In genomic region chr14:24430143-24430681, GRCh38 we compare ENCODE assay signal across 1 cellular context.
A peak's percentile ranks its signal among the peaks of the same experiment; 100 is the strongest.
TF ChIP-seq lines count a peak whose summit lies in the region.

No MANE protein-coding gene starts in this region.

TF ChIP-seq in HepG2, 621 proteins besides CTCF, POLR2A, EP300 and RAD21 (continued from another document):
- TF ChIP-seq PRDM10 (CRISPR knock-in tag; IDR thresholded peaks at IDR 0.05; ENCODE audit: low read depth) (peak; percentile 6; the same call in 1 of the 2 replicates), KDM6A (CRISPR knock-in tag; IDR thresholded peaks at IDR 0.05; ENCODE audit: low read depth) (0 out of 2 replicates have a peak, but pooled peaks have one; percentile 32), ZNF468 (CRISPR knock-in tag; IDR thresholded peaks at IDR 0.05) (no peak), ZNF20 (CRISPR knock-in tag; IDR thresholded peaks at IDR 0.05) (peak; percentile 42; the same call in 1 of the 2 replicates), ZNF775 (CRISPR knock-in tag; IDR thresholded peaks at IDR 0.05; ENCODE audit: borderline replicate concordance) (no peak), ATF5 (CRISPR knock-in tag; IDR thresholded peaks at IDR 0.05; ENCODE audit: low read depth) (no peak), ZNF331 (CRISPR knock-in tag; IDR thresholded peaks at IDR 0.05) (0 out of 2 replicates have a peak, but pooled peaks have one; percentile 2), TRAFD1 (CRISPR knock-in tag; IDR thresholded peaks at IDR 0.05; ENCODE audit: borderline replicate concordance) (0 out of 2 replicates have a peak, but pooled peaks have one; percentile 72), BCLAF1 (IDR thresholded peaks at IDR 0.05) (no peak), ASH2L (IDR thresholded peaks at IDR 0.05; ENCODE audit: insufficient read length, low read depth, low read length) (peak; percentile 70), KDM5A (IDR thresholded peaks at IDR 0.05; ENCODE audit: borderline replicate concordance, low read length) (peak; percentile 58; the same call in 1 of the 2 replicates), ZNF281 (CRISPR knock-in tag; IDR thresholded peaks at IDR 0.05; ENCODE audit: borderline replicate concordance) (peak; percentile 89), NR2F1 (CRISPR knock-in tag; IDR thresholded peaks at IDR 0.05) (no peak), FOXO4 (CRISPR knock-in tag; conservative IDR thresholded peaks at IDR 0.05) (0 out of 2 replicates have a peak, but pooled peaks have one; percentile 97), YY1 (IDR thresholded peaks at IDR 0.05; ENCODE audit: insufficient read depth, insufficient replicate concordance, low read depth, low read length) (peak; percentile 36), ZNF792 (CRISPR knock-in tag; IDR thresholded peaks at IDR 0.05) (0 out of 2 replicates have a peak, but pooled peaks have one; percentile 18), NFE2 (CRISPR knock-in tag; IDR thresholded peaks at IDR 0.05) (no peak), SAP130 (CRISPR knock-in tag; IDR thresholded peaks at IDR 0.05; ENCODE audit: low read depth) (peak; percentile 29; the same call in 1 of the 2 replicates), KLF16 (CRISPR knock-in tag; IDR thresholded peaks at IDR 0.05) (no peak), ZNF138 (CRISPR knock-in tag; IDR thresholded peaks at IDR 0.05; ENCODE audit: low read depth) (no peak), ZNF678 (CRISPR knock-in tag; IDR thresholded peaks at IDR 0.05) (no peak), RCOR2 (CRISPR knock-in tag; IDR thresholded peaks at IDR 0.05) (no peak; the same call in 1 of the 2 replicates), ZNF589 (CRISPR knock-in tag; conservative IDR thresholded peaks at IDR 0.05) (0 out of 2 replicates have a peak, but pooled peaks have one; percentile 8), HNRNPH1 (optimal IDR thresholded peaks at IDR 0.05; ENCODE audit: low read depth, low read length) (no peak), SNAI1 (CRISPR knock-in tag; IDR thresholded peaks at IDR 0.05; ENCODE audit: borderline replicate concordance) (peak; percentile 34; the same call in 1 of the 2 replicates), POGZ (CRISPR knock-in tag; IDR thresholded peaks at IDR 0.05) (no peak)
TF ChIP-seq in HepG2: peak in this region for 76.
